Comparison of ENCODE assay signal across 12 cellular contexts in genomic region chr1:177163844-177164379, GRCh38. TPM values are rescaled to one million over a fixed set of nuclear protein-coding genes. Genes with fewer than 3 reads are reported as not detected.
DNase-seq lines count a peak whose midpoint lies in the region; FAIRE-seq and TF ChIP-seq lines count a peak whose summit lies in the region.
"Had no signal": no experiment of that assay in that cellular context is flagged by ENCODE, and none has a peak within 500 bp of the region (broad histone marks: within the 10 kb centered on the region; RNA-seq: fewer than 3 reads in every experiment).

No MANE protein-coding gene starts in this region.

- H3K4me1 ChIP-seq in cardiac muscle cell (ENCODE audit: low read depth): no peaks in the 10 kb centered on the region
- H3K4me1 ChIP-seq in uterus: peaks cover 0 to 6% of the 10 kb centered on the region in 2 donors

- H3K4me3 Mint-ChIP-seq in endothelial cell (ENCODE audit: unreplicated experiment): peak overlapping the region; percentile 96
- H3K4me3 Mint-ChIP-seq in neural crest cell: peak overlapping the region; percentile 88
- H3K4me3 Mint-ChIP-seq: dendritic cell treated with granulocyte-macrophage colony-stimulating factor and Interleukin-4, amounts not matched to agents 40 ng/mL and 50 ng/mL, for 4 days had no signal

- intact Hi-C loops in cardiac septum (cut with DNase I) (no loop called here), uterus (cut with DNase I; ENCODE audit: low total_unique reads) (no loop called here)

- no peak for FAIRE-seq in GM19239 (lab: Jason Lieb, UNC)

- H3K4me1 Mint-ChIP-seq in endothelial cell (ENCODE audit: unreplicated experiment): peaks cover 19% of the 10 kb centered on the region
- peaks cover 30% of the 10 kb centered on the region for H3K4me1 Mint-ChIP-seq in neural crest cell

- TF ChIP-seq POLR2A in uterus (IDR thresholded peaks at IDR 0.05): no peak

- TF ChIP-seq CTCF in cardiac muscle cell (IDR thresholded peaks at IDR 0.05; ENCODE audit: low read depth, low read length) (no peak), endothelial cell (IDR thresholded peaks at IDR 0.05; ENCODE audit: unreplicated experiment) (no peak), neural crest cell (conservative IDR thresholded peaks at IDR 0.05) (no peak), uterus (IDR thresholded peaks at IDR 0.05) (no peak)

- H3K27ac Mint-ChIP-seq in endothelial cell (ENCODE audit: unreplicated experiment) (peak overlapping the region; percentile 48), neural crest cell (ENCODE audit: unreplicated experiment) (peak overlapping the region; percentile 44)
- H3K27ac Mint-ChIP-seq: dendritic cell treated with granulocyte-macrophage colony-stimulating factor and Interleukin-4, amounts not matched to agents 40 ng/mL and 50 ng/mL, for 4 days had no signal

- DNase-seq in cardiac muscle cell (ENCODE audit: low read depth in 1 of 2, low spot score in 1 of 2) (no peak), cardiac septum (ENCODE audit: low spot score) (no peak), endothelial cell (ENCODE audit: low spot score) (no peak), neural crest cell (ENCODE audit: low read depth, low spot score) (peak; percentile 16), uterus (no peak), GM19239 (ENCODE audit: insufficient read length, low spot score) (no peak), EL (no peak)
- DNase-seq in stimulated activated CD4-positive, alpha-beta T cell treated with anti-CD3 and anti-CD28 coated beads, Interleukin-4, amount 100 ng/mL, for 1 hour: no peak
- DNase-seq: AML-193; NCI-H187 treated with DMSO at 0.1 percent for 48 hours; stimulated activated CD4-positive, alpha-beta T cell treated with anti-CD3 and anti-CD28 coated beads, Interleukin-1b, Interleukin-23, amount 100 ng/mL, for 48 hours had no signal

- H3K9me3 Mint-ChIP-seq in endothelial cell (ENCODE audit: unreplicated experiment) (no peaks in the 10 kb centered on the region), neural crest cell (no peaks in the 10 kb centered on the region)
- H3K9me3 Mint-ChIP-seq: dendritic cell treated with granulocyte-macrophage colony-stimulating factor and Interleukin-4, amounts not matched to agents 40 ng/mL and 50 ng/mL, for 4 days had no signal

- H3K36me3 ChIP-seq in cardiac muscle cell (no peaks in the 10 kb centered on the region), uterus (no peaks in the 10 kb centered on the region)

- H3K4me3 ChIP-seq in cardiac muscle cell (peak overlapping the region; percentile 61), uterus (peak overlapping the region; percentile 7 to 21)

- H3K27me3 ChIP-seq in cardiac muscle cell (peaks cover 42% of the 10 kb centered on the region), uterus (peaks cover 0 to 18% of the 10 kb centered on the region in 2 donors)

- H3K9me3 ChIP-seq in cardiac muscle cell (ENCODE audit: low read depth): no peaks in the 10 kb centered on the region
- H3K9me3 ChIP-seq in uterus: no peaks in the 10 kb centered on the region

- peaks cover 9% of the 10 kb centered on the region for H3K36me3 Mint-ChIP-seq in endothelial cell (ENCODE audit: low read depth, unreplicated experiment)
- H3K36me3 Mint-ChIP-seq in neural crest cell (ENCODE audit: low read depth): no peaks in the 10 kb centered on the region

- H3K27me3 Mint-ChIP-seq in endothelial cell (ENCODE audit: unreplicated experiment) (peaks cover 8% of the 10 kb centered on the region), neural crest cell (ENCODE audit: low read depth) (peaks cover 23% of the 10 kb centered on the region)

- no peak overlapping the region for H3K27ac ChIP-seq in cardiac muscle cell
- H3K27ac ChIP-seq in uterus: no peak overlapping the region

RNA-seq across cellular contexts. Expression of gene ASTN1, which starts 0.6 kb away (rescaled TPM):
- 15.3 and 34.2 TPM in 2 replicates for total RNA-seq in cardiac muscle cell
- polyA plus RNA-seq in cardiac muscle cell: 9.3 and 18.4 TPM in 2 replicates
- total RNA-seq in cardiac septum: 0.59 TPM
- 66.6 TPM for total RNA-seq in endothelial cell (ENCODE audit: unreplicated experiment)
- total RNA-seq in neural crest cell: 21.8 TPM in 2 replicates
- total RNA-seq in uterus: 10 to 100 TPM in 1 of 4 donors, 1 to 10 TPM in 2, under 1 TPM in 1; 0.29 to 42.7 (median 2.5) TPM

RNA-seq across cellular contexts. Expression of gene BRINP2, which starts 6.8 kb away (rescaled TPM):
- total RNA-seq in cardiac muscle cell (8.9 and 20.6 TPM in 2 replicates), cardiac septum (0.11 TPM), endothelial cell (ENCODE audit: unreplicated experiment) (0.59 TPM), neural crest cell (1.3 and 1.4 TPM in 2 replicates), uterus (1 to 10 TPM in 1 of 4 donors, under 1 TPM in 1, not detected in 2; 0.18 to 5.7 TPM)
- 11.5 and 26.1 TPM in 2 replicates for polyA plus RNA-seq in cardiac muscle cell
